Comparison of ENCODE assay signal across 1 cellular context in genomic region chr10:62804384-62805138, GRCh38.
TF ChIP-seq lines count a peak whose summit lies in the region.

ADO (plus strand) TSS chr10:62804720; CDS start chr10:62805060, 340 bp downstream.

TF ChIP-seq in HEK293, 187 proteins besides CTCF, POLR2A, EP300 and RAD21 (continued from another document and continues in another):
- peak; percentile 92 for TF ChIP-seq ZNF518A (tag by site-specific recombination; conservative IDR thresholded peaks at IDR 0.05; ENCODE audit: low read depth)
- TF ChIP-seq ZSCAN30 (tag by site-specific recombination; IDR thresholded peaks at IDR 0.05), result peak; percentile 75
- TF ChIP-seq MZF1 (tag by site-specific recombination; IDR thresholded peaks at IDR 0.05; ENCODE audit: borderline replicate concordance), result no peak
- TF ChIP-seq ZEB2 (tag by site-specific recombination; IDR thresholded peaks at IDR 0.05), result peak; percentile 69; the same call in 1 of the 2 replicates
- TF ChIP-seq ZNF843 (tag by site-specific recombination; IDR thresholded peaks at IDR 0.05), result 0 out of 2 replicates have a peak, but pooled peaks have one; percentile 31
- TF ChIP-seq REPIN1 (tag by site-specific recombination; IDR thresholded peaks at IDR 0.05; ENCODE audit: low read depth), result no peak
- TF ChIP-seq, protein P1, sequence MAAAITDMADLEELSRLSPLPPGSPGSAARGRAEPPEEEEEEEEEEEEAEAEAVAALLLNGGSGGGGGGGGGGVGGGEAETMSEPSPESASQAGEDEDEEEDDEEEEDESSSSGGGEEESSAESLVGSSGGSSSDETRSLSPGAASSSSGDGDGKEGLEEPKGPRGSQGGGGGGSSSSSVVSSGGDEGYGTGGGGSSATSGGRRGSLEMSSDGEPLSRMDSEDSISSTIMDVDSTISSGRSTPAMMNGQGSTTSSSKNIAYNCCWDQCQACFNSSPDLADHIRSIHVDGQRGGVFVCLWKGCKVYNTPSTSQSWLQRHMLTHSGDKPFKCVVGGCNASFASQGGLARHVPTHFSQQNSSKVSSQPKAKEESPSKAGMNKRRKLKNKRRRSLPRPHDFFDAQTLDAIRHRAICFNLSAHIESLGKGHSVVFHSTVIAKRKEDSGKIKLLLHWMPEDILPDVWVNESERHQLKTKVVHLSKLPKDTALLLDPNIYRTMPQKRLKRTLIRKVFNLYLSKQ (tag by site-specific recombination; IDR thresholded peaks at IDR 0.05; ENCODE audit: borderline replicate concordance), result no peak
- peak; percentile 99 for TF ChIP-seq ZNF76 (tag by site-specific recombination; IDR thresholded peaks at IDR 0.05; ENCODE audit: borderline replicate concordance, low read depth)
- no peak for TF ChIP-seq ZNF776 (tag by site-specific recombination; IDR thresholded peaks at IDR 0.05; ENCODE audit: borderline replicate concordance)
- no peak for TF ChIP-seq OVOL3 (tag by site-specific recombination; IDR thresholded peaks at IDR 0.05)
- TF ChIP-seq KLF7 (tag by site-specific recombination; IDR thresholded peaks at IDR 0.05; ENCODE audit: borderline replicate concordance), result no peak; the same call in 1 of the 2 replicates
- no peak for TF ChIP-seq ZNF248 (tag by site-specific recombination; IDR thresholded peaks at IDR 0.05)
- peak; percentile 53 for TF ChIP-seq SP3 (tag by site-specific recombination; IDR thresholded peaks at IDR 0.05)
- TF ChIP-seq ZNF239 (tag by site-specific recombination; IDR thresholded peaks at IDR 0.05), result no peak
- no peak for TF ChIP-seq ATF2 (tag by site-specific recombination; IDR thresholded peaks at IDR 0.05; ENCODE audit: low read depth)
- TF ChIP-seq ZBTB17 (tag by site-specific recombination; IDR thresholded peaks at IDR 0.05), result peak; percentile 87
- TF ChIP-seq TSHZ1 (tag by site-specific recombination; IDR thresholded peaks at IDR 0.05; ENCODE audit: borderline replicate concordance), result no peak
- peak; percentile 62 for TF ChIP-seq SP2 (tag by site-specific recombination; IDR thresholded peaks at IDR 0.05)
- TF ChIP-seq ZNF366 (tag by site-specific recombination; conservative IDR thresholded peaks at IDR 0.05), result no peak
- no peak for TF ChIP-seq ZNF521 (tag by site-specific recombination; IDR thresholded peaks at IDR 0.05)
- TF ChIP-seq, protein P2, sequence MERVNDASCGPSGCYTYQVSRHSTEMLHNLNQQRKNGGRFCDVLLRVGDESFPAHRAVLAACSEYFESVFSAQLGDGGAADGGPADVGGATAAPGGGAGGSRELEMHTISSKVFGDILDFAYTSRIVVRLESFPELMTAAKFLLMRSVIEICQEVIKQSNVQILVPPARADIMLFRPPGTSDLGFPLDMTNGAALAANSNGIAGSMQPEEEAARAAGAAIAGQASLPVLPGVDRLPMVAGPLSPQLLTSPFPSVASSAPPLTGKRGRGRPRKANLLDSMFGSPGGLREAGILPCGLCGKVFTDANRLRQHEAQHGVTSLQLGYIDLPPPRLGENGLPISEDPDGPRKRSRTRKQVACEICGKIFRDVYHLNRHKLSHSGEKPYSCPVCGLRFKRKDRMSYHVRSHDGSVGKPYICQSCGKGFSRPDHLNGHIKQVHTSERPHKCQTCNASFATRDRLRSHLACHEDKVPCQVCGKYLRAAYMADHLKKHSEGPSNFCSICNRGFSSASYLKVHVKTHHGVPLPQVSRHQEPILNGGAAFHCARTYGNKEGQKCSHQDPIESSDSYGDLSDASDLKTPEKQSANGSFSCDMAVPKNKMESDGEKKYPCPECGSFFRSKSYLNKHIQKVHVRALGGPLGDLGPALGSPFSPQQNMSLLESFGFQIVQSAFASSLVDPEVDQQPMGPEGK (tag by site-specific recombination; IDR thresholded peaks at IDR 0.05), result peak; percentile 62
- 0 out of 2 replicates have a peak, but pooled peaks have one; percentile 21 for TF ChIP-seq ZNF391 (tag by site-specific recombination; IDR thresholded peaks at IDR 0.05; ENCODE audit: borderline replicate concordance, low read depth)
- no peak for TF ChIP-seq ZNF140 (tag by site-specific recombination; IDR thresholded peaks at IDR 0.05)
- 0 out of 2 replicates have a peak, but pooled peaks have one; percentile 34 for TF ChIP-seq ZIC2 (tag by site-specific recombination; IDR thresholded peaks at IDR 0.05)
- no peak for TF ChIP-seq ZNF785 (tag by site-specific recombination; IDR thresholded peaks at IDR 0.05)
- TF ChIP-seq ZBTB8A (tag by site-specific recombination; IDR thresholded peaks at IDR 0.05), result peak; percentile 96
- TF ChIP-seq ZBTB26 (tag by site-specific recombination; optimal IDR thresholded peaks at IDR 0.05), result peak; percentile 93
- TF ChIP-seq ZNF560 (tag by site-specific recombination; IDR thresholded peaks at IDR 0.05; ENCODE audit: borderline replicate concordance), result no peak
- no peak for TF ChIP-seq ZNF157 (tag by site-specific recombination; IDR thresholded peaks at IDR 0.05)
- TF ChIP-seq ZNF629 (tag by site-specific recombination; IDR thresholded peaks at IDR 0.05), result peak; percentile 98
- 0 out of 2 replicates have a peak, but pooled peaks have one; percentile 30 for TF ChIP-seq ZNF610 (tag by site-specific recombination; IDR thresholded peaks at IDR 0.05; ENCODE audit: borderline replicate concordance)
- TF ChIP-seq ZNF792 (tag by site-specific recombination; IDR thresholded peaks at IDR 0.05), result no peak
- TF ChIP-seq HOXD13 (CRISPR knock-in tag; IDR thresholded peaks at IDR 0.05; ENCODE audit: borderline replicate concordance), result no peak
- TF ChIP-seq ZNF529 (tag by site-specific recombination; IDR thresholded peaks at IDR 0.05; ENCODE audit: insufficient replicate concordance), result no peak
- TF ChIP-seq KLF8 (tag by site-specific recombination; IDR thresholded peaks at IDR 0.05), result peak; percentile 75; the same call in 1 of the 2 replicates
- TF ChIP-seq GLIS2 (tag by site-specific recombination; IDR thresholded peaks at IDR 0.05), result peak; percentile 53; the same call in 1 of the 2 replicates
- TF ChIP-seq, protein P3, sequence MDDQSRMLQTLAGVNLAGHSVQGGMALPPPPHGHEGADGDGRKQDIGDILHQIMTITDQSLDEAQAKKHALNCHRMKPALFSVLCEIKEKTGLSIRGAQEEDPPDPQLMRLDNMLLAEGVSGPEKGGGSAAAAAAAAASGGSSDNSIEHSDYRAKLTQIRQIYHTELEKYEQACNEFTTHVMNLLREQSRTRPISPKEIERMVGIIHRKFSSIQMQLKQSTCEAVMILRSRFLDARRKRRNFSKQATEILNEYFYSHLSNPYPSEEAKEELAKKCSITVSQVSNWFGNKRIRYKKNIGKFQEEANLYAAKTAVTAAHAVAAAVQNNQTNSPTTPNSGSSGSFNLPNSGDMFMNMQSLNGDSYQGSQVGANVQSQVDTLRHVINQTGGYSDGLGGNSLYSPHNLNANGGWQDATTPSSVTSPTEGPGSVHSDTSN (CRISPR knock-in tag; IDR thresholded peaks at IDR 0.05), result peak; percentile 78; the same call in 1 of the 2 replicates
- TF ChIP-seq ZFHX2 (tag by site-specific recombination; conservative IDR thresholded peaks at IDR 0.05), result no peak
- TF ChIP-seq ZNF24 (tag by site-specific recombination; IDR thresholded peaks at IDR 0.05), result peak; percentile 72
- TF ChIP-seq MEIS1 (CRISPR knock-in tag; IDR thresholded peaks at IDR 0.05; ENCODE audit: borderline replicate concordance), result no peak
- no peak for TF ChIP-seq ZFP37 (tag by site-specific recombination; IDR thresholded peaks at IDR 0.05)
- peak; percentile 77; the same call in 1 of the 2 replicates for TF ChIP-seq HIC1 (tag by site-specific recombination; IDR thresholded peaks at IDR 0.05)
- no peak for TF ChIP-seq ZNF423 (tag by site-specific recombination; IDR thresholded peaks at IDR 0.05)
- TF ChIP-seq ZBTB20 (tag by site-specific recombination; IDR thresholded peaks at IDR 0.05), result peak; percentile 80; the same call in 1 of the 2 replicates
- TF ChIP-seq HOXC10 (CRISPR knock-in tag; IDR thresholded peaks at IDR 0.05), result no peak
